19 cellular contexts compared by ENCODE assay signal in the genomic region with DNA sequence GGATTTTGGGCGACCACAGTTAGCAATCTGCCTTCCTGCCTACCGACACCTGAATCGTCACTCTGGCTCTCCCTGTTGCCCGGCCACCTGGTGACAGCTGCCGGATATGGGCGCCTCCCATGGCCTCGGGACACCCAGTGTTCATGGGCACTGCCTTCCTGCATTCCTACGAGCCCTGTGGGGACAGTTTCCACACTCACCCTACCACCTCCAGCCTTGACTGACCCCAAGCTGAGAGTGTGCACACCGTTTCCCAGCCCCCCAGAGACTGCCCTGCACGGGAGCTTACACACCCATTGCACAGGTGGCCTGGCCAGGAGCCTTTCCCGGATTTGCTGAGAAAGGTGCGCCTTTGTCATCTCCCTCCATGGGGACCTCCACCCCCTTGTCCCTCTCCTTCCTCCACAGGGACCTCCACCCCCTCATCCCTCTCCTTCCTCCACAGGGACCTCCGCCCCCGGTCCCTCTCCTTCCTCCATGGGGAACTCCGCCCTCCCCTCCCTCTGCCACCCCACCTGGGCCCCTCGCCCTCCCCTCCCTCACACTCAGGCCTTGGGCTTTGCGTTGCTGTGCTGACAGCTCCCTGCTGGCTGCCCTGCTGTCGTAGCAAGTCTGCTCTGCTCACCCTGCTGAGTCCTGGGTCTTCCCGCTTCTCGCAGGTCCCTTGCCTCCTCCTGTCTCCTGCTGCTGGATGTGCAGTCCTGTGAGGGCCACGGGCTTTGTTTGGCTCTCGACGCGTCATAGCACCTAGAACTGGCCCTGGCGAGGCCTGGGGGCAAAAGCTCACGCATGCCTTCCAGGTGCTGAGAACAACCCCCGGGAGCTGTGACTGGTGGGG. TPM values are rescaled to one million over a fixed set of nuclear protein-coding genes. Genes with fewer than 3 reads are reported as not detected.
DNase-seq lines count a peak whose midpoint lies in the region; ATAC-seq and TF ChIP-seq lines count a peak whose summit lies in the region.
"Had no signal": no experiment of that assay in that cellular context is flagged by ENCODE, and none has a peak within 500 bp of the region (broad histone marks: within the 10 kb centered on the region; RNA-seq: fewer than 3 reads in every experiment).

No MANE protein-coding gene starts in this region.

- no peak overlapping the region for H2AK5ac ChIP-seq in trophoblast cell (ENCODE audit: low read length)

- H2BK120ac ChIP-seq in trophoblast cell (ENCODE audit: insufficient read depth, low read length, poor library complexity): no peak overlapping the region

- no peak overlapping the region for H4K8ac ChIP-seq in trophoblast cell (ENCODE audit: low read depth, low read length)

- H3K9me3 ChIP-seq in spleen: no peaks in the 10 kb centered on the region
- H3K9me3 ChIP-seq in trophoblast cell (ENCODE audit: insufficient read depth, low read depth, low read length): peaks cover 3% of the 10 kb centered on the region
- H3K9me3 ChIP-seq: mucosa of descending colon, SJSA1 had no signal

- peak; percentile 15 for ATAC-seq in foreskin keratinocyte
- ATAC-seq: left colon, mucosa of descending colon had no signal

- H3K79me2 ChIP-seq in trophoblast cell (ENCODE audit: control insufficient read depth, insufficient read depth, low read length, poor library complexity): no peaks in the 10 kb centered on the region

- no peaks in the 10 kb centered on the region for H3K27me3 ChIP-seq in foreskin keratinocyte
- H3K27me3 ChIP-seq in spleen (replicated peaks in 1 of 7): peaks cover 0 to 45% (median 0%) of the 10 kb centered on the region in 7 donors
- no peaks in the 10 kb centered on the region for H3K27me3 ChIP-seq in trophoblast cell (ENCODE audit: insufficient read depth, low read length)

- WGBS in spleen, 5 donors: 48 to 60% (median 53%) methylated on average over 26 to 27 of the region's 27 CpGs
- WGBS in trophoblast cell (ENCODE audit: extremely low coverage, insufficient coverage, insufficient read length): no CpG with 5 or more reads among the region's 27 CpGs

- no peak overlapping the region for H4K12ac ChIP-seq in trophoblast cell (ENCODE audit: low read depth, low read length)

- H3K36me3 ChIP-seq in spleen (no peaks in the 10 kb centered on the region), trophoblast cell (ENCODE audit: control insufficient read depth in 1 of 2, insufficient read depth in 2 of 2, low read length in 2 of 2) (no peaks in the 10 kb centered on the region)
- H3K36me3 ChIP-seq: SJSA1 had no signal

- no peak overlapping the region for H3K18ac ChIP-seq in trophoblast cell (ENCODE audit: low read length)

- TF ChIP-seq CTCF in foreskin keratinocyte (conservative IDR thresholded peaks at IDR 0.05) (no peak), spleen (IDR thresholded peaks at IDR 0.05 in 8 of 11, conservative IDR thresholded peaks at IDR 0.05 in 3 of 11) (no peak)

- H3K4me3 ChIP-seq in spleen (no peak overlapping the region), trophoblast cell (ENCODE audit: low read depth, low read length) (no peak overlapping the region)
- H3K4me3 ChIP-seq: mucosa of descending colon, SJSA1 had no signal

- no peak overlapping the region for H3K4me2 ChIP-seq in trophoblast cell (ENCODE audit: low read length)

- no peak overlapping the region for H3K9ac ChIP-seq in trophoblast cell (ENCODE audit: low read length)

- H3K14ac ChIP-seq in trophoblast cell (ENCODE audit: low read length): no peak overlapping the region

- no peak overlapping the region for H4K91ac ChIP-seq in trophoblast cell (ENCODE audit: low read depth, low read length)

- intact Hi-C loops in spleen (cut with DNase I; ENCODE audit: low total_unique reads): no loop called here

- H3K4me1 ChIP-seq in foreskin keratinocyte (no peaks in the 10 kb centered on the region), spleen (no peaks in the 10 kb centered on the region), trophoblast cell (ENCODE audit: control insufficient read depth in 1 of 2, insufficient read depth in 2 of 2, low read length in 2 of 2) (no peaks in the 10 kb centered on the region)
- H3K4me1 ChIP-seq: SJSA1 had no signal

- no peak overlapping the region for H2BK5ac ChIP-seq in trophoblast cell (ENCODE audit: low read depth, low read length, poor library complexity)

- no peaks in the 10 kb centered on the region for H3K79me1 ChIP-seq in trophoblast cell (ENCODE audit: low read length)

- no peak overlapping the region for H3K23ac ChIP-seq in trophoblast cell (ENCODE audit: low read length)

- DNase-seq in activated effector memory CD4-positive, alpha-beta T cell treated with anti-CD3 and anti-CD28 coated beads, Interleukin-2, amount 50 U/mL, for 16 hours: peak; percentile 59
- DNase-seq in activated effector memory CD4-positive, alpha-beta T cell treated with Interleukin-2 at 50 U/mL for 16 hours: no peak
- DNase-seq in HuH-7.5 (ENCODE audit: low spot score): peak; percentile 35
- no peak for DNase-seq in foreskin keratinocyte
- DNase-seq in spleen: peak; percentile 63
- no peak for DNase-seq in trophoblast cell
- DNase-seq in stimulated activated CD4-positive, alpha-beta T cell treated with anti-CD3 and anti-CD28 coated beads, Interleukin-2, amount 100 ng/mL, for 24 hours: no peak
- DNase-seq in dedifferentiated amniotic fluid mesenchymal stem cell (ENCODE audit: extremely low spot score): no peak
- DNase-seq: activated naive CD4-positive, alpha-beta T cell treated with anti-CD3 and anti-CD28 coated beads for 36 hours; EL; GOT3; mucosa of descending colon; NCI-H1694; NCI-H510A treated with DMSO at 0.1 percent for 48 hours; stimulated activated CD4-positive, alpha-beta T cell treated with anti-CD3 and anti-CD28 coated beads, Interleukin-15, amount 100 ng/mL, for 24 hours; stimulated activated naive CD4-positive, alpha-beta T cell treated with Interleukin-2 at 50 U/mL for 16 hours; T-helper 9 cell had no signal

- TF ChIP-seq POLR2A in spleen (IDR thresholded peaks at IDR 0.05): no peak

- no peak overlapping the region for H2BK12ac ChIP-seq in trophoblast cell (ENCODE audit: low read length)

- H3K27ac ChIP-seq in foreskin keratinocyte: no peak overlapping the region
- H3K27ac ChIP-seq in spleen: no peak overlapping the region
- H3K27ac ChIP-seq in trophoblast cell (ENCODE audit: low read depth, low read length): no peak overlapping the region
- H3K27ac ChIP-seq: SJSA1 had no signal

- H3K4ac ChIP-seq in trophoblast cell (ENCODE audit: low read depth, low read length): no peak overlapping the region

- no peak overlapping the region for H2AFZ ChIP-seq in trophoblast cell (ENCODE audit: insufficient read depth, low read length, poor library complexity)

RNA-seq across cellular contexts. Expression of gene MRPL36, which starts 48.4 kb away (rescaled TPM):
- total RNA-seq in foreskin keratinocyte: 65.3 and 73.6 TPM in 2 replicates
- polyA plus RNA-seq in foreskin keratinocyte: 102 and 104 TPM in 2 replicates
- 10 to 100 TPM; 20.3 to 45.0 (median 22.0) TPM for total RNA-seq in spleen
- 10 to 100 TPM; 59.3 to 77.3 (median 66.2) TPM for polyA plus RNA-seq in spleen
- 70.1 and 72.5 TPM in 2 replicates for polyA plus RNA-seq in trophoblast cell (2013)

RNA-seq across cellular contexts. Expression of gene NDUFS6, which starts 50.0 kb away (rescaled TPM):
- total RNA-seq in foreskin keratinocyte (68.2 and 84.6 TPM in 2 replicates), spleen (10 to 100 TPM; 18.2 to 38.4 (median 25.1) TPM)
- polyA plus RNA-seq in foreskin keratinocyte (154 and 160 TPM in 2 replicates), spleen (10 to 100 TPM; 36.7 to 74.2 (median 49.3) TPM)
- polyA plus RNA-seq in trophoblast cell (2013): 83.0 and 83.7 TPM in 2 replicates

Comparison
In these comparisons a context has a peak if more than half of its experiments do, and no peak if none do; other contexts are left out.
1. DNase-seq: peak in activated effector memory CD4-positive, alpha-beta T cell treated with anti-CD3 and anti-CD28 coated beads, Interleukin-2, amount 50 U/mL, for 16 hours (single experiment), HuH-7.5 (single experiment) and spleen (single experiment); none in activated effector memory CD4-positive, alpha-beta T cell treated with Interleukin-2 at 50 U/mL for 16 hours (single experiment), foreskin keratinocyte (0 of 2), trophoblast cell (0 of 2), stimulated activated CD4-positive, alpha-beta T cell treated with anti-CD3 and anti-CD28 coated beads, Interleukin-2, amount 100 ng/mL, for 24 hours (0 of 2) and dedifferentiated amniotic fluid mesenchymal stem cell (single experiment).